12 cellular contexts compared by ENCODE assay signal in genomic region chr7:35753761-35754603, GRCh38. TPM values are rescaled to one million over a fixed set of nuclear protein-coding genes. Genes with fewer than 3 reads are reported as not detected.
A peak's percentile ranks its signal among the peaks of the same experiment; 100 is the strongest.
DNase-seq lines count a peak whose midpoint lies in the region; ATAC-seq, FAIRE-seq and TF ChIP-seq lines count a peak whose summit lies in the region.
"Had no signal": no experiment of that assay in that cellular context is flagged by ENCODE, and none has a peak within 500 bp of the region (broad histone marks: within the 10 kb centered on the region; RNA-seq: fewer than 3 reads in every experiment).

No MANE protein-coding gene starts in this region.

- TF ChIP-seq CTCF in K562 (IDR thresholded peaks at IDR 0.05 in 2 of 3, conservative IDR thresholded peaks at IDR 0.05 in 1 of 3; ENCODE audit: insufficient read depth in 2 of 3, low read depth in 1 of 3, low read length in 3 of 3), result no peak
- TF ChIP-seq CTCF in parathyroid adenoma (IDR thresholded peaks at IDR 0.05), result no peak

- H3K27me3 ChIP-seq in K562 (ENCODE audit: control insufficient read depth in 2 of 2, insufficient read depth in 2 of 2, low read length in 2 of 2), result no peaks in the 10 kb centered on the region
- H3K27me3 ChIP-seq in parathyroid adenoma (ENCODE audit: control insufficient read depth, insufficient read depth, low read length), result no peaks in the 10 kb centered on the region

- H3K4me3 ChIP-seq in K562, result no peak overlapping the region
- H3K4me3 ChIP-seq in parathyroid adenoma (ENCODE audit: low read depth, low read length), result no peak overlapping the region

- H3K79me2 ChIP-seq in K562 (ENCODE audit: control insufficient read depth, insufficient read depth, low read length) (no peaks in the 10 kb centered on the region), parathyroid adenoma (no peaks in the 10 kb centered on the region)

- H3K4me3 Mint-ChIP-seq in activated CD8-positive, alpha-beta T cell treated with anti-CD3 and anti-CD28 coated beads, Interleukin-2, amount 10 ng/mL, durations not matched to agents 7 days and 5 days, result no peak overlapping the region
- H3K4me3 Mint-ChIP-seq in activated T-cell treated with anti-CD3 and anti-CD28 coated beads, Interleukin-2, amount 50 U/mL, for 4 hours, result no peak overlapping the region

- H3K4me1 ChIP-seq in K562 (replicated peaks in 1 of 2; ENCODE audit: control insufficient read depth in 2 of 2, insufficient read depth in 2 of 2, low read length in 2 of 2), result peaks cover 0 to 11% of the 10 kb centered on the region in 2 experiments; a peak in 2 of 5 replicates
- peaks cover 17% of the 10 kb centered on the region for H3K4me1 ChIP-seq in parathyroid adenoma

- no peak overlapping the region for H3K27ac Mint-ChIP-seq in activated CD8-positive, alpha-beta T cell treated with anti-CD3 and anti-CD28 coated beads, Interleukin-2, amount 10 ng/mL, durations not matched to agents 7 days and 5 days

- POLR2A ChIA-PET in K562 (lab: Yijun Ruan, JAX), result interaction anchor here (0.6 to 1.2 kb wide), 2 partner anchors 10 to 47 kb away, joined by 3 read pairs; partner anchors contain the start of gene SEPTIN7
- POLR2A ChIA-PET in activated CD8-positive, alpha-beta T cell treated with anti-CD3 and anti-CD28 coated beads, Interleukin-2, amount 10 ng/mL, durations not matched to agents 7 days and 5 days (lab: Charles Lee), result no interaction called here

- WGBS in K562 (ENCODE audit: insufficient coverage, low coverage, missing lambda C conversion rate), result 6% methylated on average over 7 of the region's 7 CpGs

- H3K36me3 Mint-ChIP-seq in activated CD8-positive, alpha-beta T cell treated with anti-CD3 and anti-CD28 coated beads, Interleukin-2, amount 10 ng/mL, durations not matched to agents 7 days and 5 days (ENCODE audit: low read depth), result no peaks in the 10 kb centered on the region
- H3K36me3 Mint-ChIP-seq in activated T-cell treated with anti-CD3 and anti-CD28 coated beads, Interleukin-2, amount 50 U/mL, for 4 hours (ENCODE audit: insufficient read depth), result no peaks in the 10 kb centered on the region

- H3K4me2 ChIP-seq in K562 (ENCODE audit: insufficient read depth, low read length) (peak overlapping the region; percentile 10), parathyroid adenoma (ENCODE audit: low read length) (no peak overlapping the region)

- H3K36me3 ChIP-seq in K562 (ENCODE audit: control insufficient read depth, insufficient read depth, low read length), result no peaks in the 10 kb centered on the region
- H3K36me3 ChIP-seq in parathyroid adenoma (ENCODE audit: control insufficient read depth, insufficient read depth, low read length), result no peaks in the 10 kb centered on the region

- H3K4me1 Mint-ChIP-seq in activated CD8-positive, alpha-beta T cell treated with anti-CD3 and anti-CD28 coated beads, Interleukin-2, amount 10 ng/mL, durations not matched to agents 7 days and 5 days (ENCODE audit: low read depth), result peaks cover 5% of the 10 kb centered on the region
- H3K4me1 Mint-ChIP-seq in activated T-cell treated with anti-CD3 and anti-CD28 coated beads, Interleukin-2, amount 50 U/mL, for 4 hours (ENCODE audit: low read depth), result peaks cover 3% of the 10 kb centered on the region

- H3K9me3 Mint-ChIP-seq in activated CD8-positive, alpha-beta T cell treated with anti-CD3 and anti-CD28 coated beads, Interleukin-2, amount 10 ng/mL, durations not matched to agents 7 days and 5 days (ENCODE audit: insufficient read depth), result no peaks in the 10 kb centered on the region
- H3K9me3 Mint-ChIP-seq in activated T-cell treated with anti-CD3 and anti-CD28 coated beads, Interleukin-2, amount 50 U/mL, for 4 hours, result no peaks in the 10 kb centered on the region

- peak; percentile 29 for FAIRE-seq in K562 (lab: Jason Lieb, UNC)
- FAIRE-seq: HepG2, keratinocyte had no signal

- no peak for TF ChIP-seq RAD21 in K562 (CRISPR knock-in tag; conservative IDR thresholded peaks at IDR 0.05 in 1 of 2, IDR thresholded peaks at IDR 0.05 in 1 of 2)

- H4K20me1 ChIP-seq in K562 (replicated peaks; ENCODE audit: control insufficient read depth, insufficient read depth, low read length), result no peaks in the 10 kb centered on the region

- no peaks in the 10 kb centered on the region for H3K27me3 Mint-ChIP-seq in activated CD8-positive, alpha-beta T cell treated with anti-CD3 and anti-CD28 coated beads, Interleukin-2, amount 10 ng/mL, durations not matched to agents 7 days and 5 days (ENCODE audit: low read depth)
- H3K27me3 Mint-ChIP-seq in activated T-cell treated with anti-CD3 and anti-CD28 coated beads, Interleukin-2, amount 50 U/mL, for 4 hours (ENCODE audit: low read depth), result no peaks in the 10 kb centered on the region

- peak; percentile 73 for TF ChIP-seq EP300 in K562 (IDR thresholded peaks at IDR 0.05; ENCODE audit: low read length)

- intact Hi-C loops in K562 (cut with micrococcal nuclease), result no loop called here
- intact Hi-C loops in left cardiac atrium (cut with DNase I), result no loop called here

- H2AFZ ChIP-seq in K562 (ENCODE audit: low read depth, low read length) (no peak overlapping the region), parathyroid adenoma (peak overlapping the region; percentile 82)

- no peaks in the 10 kb centered on the region for H3K9me1 ChIP-seq in K562 (ENCODE audit: control insufficient read depth, insufficient read depth, low read length)

- DNase-seq in Ammon's horn (ENCODE audit: low spot score), result peak; percentile 85
- DNase-seq in K562 (ENCODE audit: extremely low read depth in 1 of 4, low spot score in 3 of 4), result peak in 2 of 4 experiments; percentile 19 to 58
- peak; percentile 55 for DNase-seq in left cardiac atrium
- DNase-seq in cerebellar nuclear complex (lab: John Stamatoyannopoulos, UW), result no peak
- no peak for DNase-seq in activated CD8-positive, alpha-beta T cell treated with anti-CD3 and anti-CD28 coated beads, Interleukin-2, amount 10 ng/mL, durations not matched to agents 7 days and 5 days
- no peak for DNase-seq in CD1c-positive myeloid dendritic cell (ENCODE audit: extremely low spot score)
- DNase-seq in activated T-cell treated with anti-CD3 and anti-CD28 coated beads, Interleukin-2, amount 50 U/mL, for 4 hours, result no peak
- DNase-seq: activated CD4-positive, CD25-positive, alpha-beta regulatory T cell; NCI-H2107 had no signal

- in situ Hi-C loops in K562 (cut with MboI), result no loop called here

- BruUV-seq in K562 (replicated peaks; lab: Mats Ljungman, UMichigan), result no TSS peak

- H3K27ac ChIP-seq in K562 (ENCODE audit: extremely low read depth, low read depth, low read length) (no peak overlapping the region), parathyroid adenoma (peak overlapping the region; percentile 33)

- H3K9me3 ChIP-seq in K562 (replicated peaks; ENCODE audit: control insufficient read depth, insufficient read depth, low read depth, low read length) (no peaks in the 10 kb centered on the region), parathyroid adenoma (ENCODE audit: control insufficient read depth, low read length) (no peaks in the 10 kb centered on the region)

- H3K9ac ChIP-seq in K562 (ENCODE audit: insufficient read depth in 1 of 2, low read depth in 2 of 2, low read length in 2 of 2), result no peak overlapping the region
- no peak overlapping the region for H3K9ac ChIP-seq in parathyroid adenoma

- CTCF ChIA-PET in K562 (lab: Yijun Ruan, JAX; ENCODE audit: low intra/inter-chr PET ratio), result interaction anchor here (0.7 kb wide), 1 partner anchor 48 kb away, joined by 3 read pairs; no protein-coding TSS in a partner anchor
- CTCF ChIA-PET in activated CD8-positive, alpha-beta T cell treated with anti-CD3 and anti-CD28 coated beads, Interleukin-2, amount 10 ng/mL, durations not matched to agents 7 days and 5 days (lab: Charles Lee), result no interaction called here

- peak; percentile 67 for ATAC-seq in K562
- ATAC-seq in left cardiac atrium, result peak; percentile 80 to 85
- ATAC-seq in activated CD8-positive, alpha-beta T cell treated with anti-CD3 and anti-CD28 coated beads, Interleukin-2, amount 10 ng/mL, durations not matched to agents 7 days and 5 days, result no peak
- ATAC-seq in activated T-cell treated with anti-CD3 and anti-CD28 coated beads, Interleukin-2, amount 50 U/mL, for 4 hours, result no peak
- ATAC-seq: HepG2 had no signal

- no peak for TF ChIP-seq POLR2A in K562 (conservative IDR thresholded peaks at IDR 0.05)

RNA-seq across cellular contexts. Expression of gene SEPTIN7, which starts 46.9 kb away (rescaled TPM):
- 21.4 and 78.7 TPM in 2 replicates for total RNA-seq in K562 (2011; cell fraction: chromatin; rRNA removed; ENCODE audit: low replicate concordance)
- 12.5 and 17.6 TPM in 2 replicates for total RNA-seq in K562 (2011; cell fraction: nucleolus; rRNA removed)
- total RNA-seq in K562 (2011; cell fraction: nucleoplasm; rRNA removed), result 33.8 and 59.1 TPM in 2 replicates
- total RNA-seq in K562 (2014; rRNA removed), result 94.9 and 106 TPM in 2 replicates
- 175 and 205 TPM in 2 replicates for total RNA-seq in K562 (2014; rRNA removed; fragmentation: Illumina TruSeq; extraction: Trizol)
- total RNA-seq in K562 (2015; rRNA removed; fragmentation: Illumina TruSeq; extraction: Trizol), result 148 and 162 TPM in 2 replicates
- total RNA-seq in K562 (2021), result 89.6 and 95.0 TPM in 2 replicates
- polyA plus RNA-seq in K562 (2011; rRNA removed), result 143 and 197 TPM in 2 replicates
- 26.9 and 53.8 TPM in 2 replicates for polyA plus RNA-seq in K562 (2011; cell fraction: cytosol; rRNA removed)
- 18.2 and 37.1 TPM in 2 replicates for polyA plus RNA-seq in K562 (2011; cell fraction: nucleus; rRNA removed)
- polyA plus RNA-seq in K562 (2012), result 123 and 134 TPM in 2 replicates
- polyA plus RNA-seq in K562 (2014; fragmentation: Illumina TruSeq; extraction: Trizol), result 131 and 163 TPM in 2 replicates
- polyA plus RNA-seq in K562 (2014; fragmentation: Nextera tagmentation; extraction: Ambion mirVana), result 100 to 1,000 TPM; 267 to 268 TPM
- 124 and 127 TPM in 2 replicates for polyA plus RNA-seq in K562 (2014; rRNA removed)
- polyA minus RNA-seq in K562 (2011; rRNA and poly(A)+ RNA removed), result 129 and 141 TPM in 2 replicates
- polyA minus RNA-seq in K562 (2011; cell fraction: cytosol; rRNA and poly(A)+ RNA removed), result 30.9 and 62.1 TPM in 2 replicates
- polyA minus RNA-seq in K562 (2011; cell fraction: nucleus; rRNA and poly(A)+ RNA removed), result 28.7 and 46.4 TPM in 2 replicates
- 100 to 1,000 TPM; 178 to 206 TPM for total RNA-seq in left cardiac atrium
- total RNA-seq in activated CD8-positive, alpha-beta T cell treated with anti-CD3 and anti-CD28 coated beads, Interleukin-2, amount 10 ng/mL, durations not matched to agents 7 days and 5 days, result 100 to 1,000 TPM; 269 to 272 TPM
- total RNA-seq in activated T-cell treated with anti-CD3 and anti-CD28 coated beads, Interleukin-2, amount 50 U/mL, for 4 hours, result 100 to 1,000 TPM; 174 to 192 (median 180) TPM

RNA-seq across cellular contexts. Expression of gene HERPUD2, which starts 59.0 kb away (rescaled TPM):
- 19.0 and 30.9 TPM in 2 replicates for total RNA-seq in K562 (2011; cell fraction: chromatin; rRNA removed; ENCODE audit: low replicate concordance)
- 29.9 and 33.7 TPM in 2 replicates for total RNA-seq in K562 (2011; cell fraction: nucleolus; rRNA removed)
- total RNA-seq in K562 (2011; cell fraction: nucleoplasm; rRNA removed), result 33.7 and 34.3 TPM in 2 replicates
- total RNA-seq in K562 (2014; rRNA removed), result 9.4 and 9.7 TPM in 2 replicates
- total RNA-seq in K562 (2014; rRNA removed; fragmentation: Illumina TruSeq; extraction: Trizol), result 12.3 and 13.2 TPM in 2 replicates
- 12.6 and 13.2 TPM in 2 replicates for total RNA-seq in K562 (2015; rRNA removed; fragmentation: Illumina TruSeq; extraction: Trizol)
- 14.4 and 15.3 TPM in 2 replicates for total RNA-seq in K562 (2021)
- polyA plus RNA-seq in K562 (2011; rRNA removed), result 28.5 and 33.0 TPM in 2 replicates
- 27.7 and 35.0 TPM in 2 replicates for polyA plus RNA-seq in K562 (2011; cell fraction: cytosol; rRNA removed)
- polyA plus RNA-seq in K562 (2011; cell fraction: nucleus; rRNA removed), result 20.7 and 22.2 TPM in 2 replicates
- polyA plus RNA-seq in K562 (2012), result 11.0 and 14.7 TPM in 2 replicates
- 17.2 and 21.8 TPM in 2 replicates for polyA plus RNA-seq in K562 (2014; fragmentation: Illumina TruSeq; extraction: Trizol)
- 1 to 10 TPM; 4.1 to 5.7 TPM for polyA plus RNA-seq in K562 (2014; fragmentation: Nextera tagmentation; extraction: Ambion mirVana)
- 10.8 and 15.7 TPM in 2 replicates for polyA plus RNA-seq in K562 (2014; rRNA removed)
- polyA minus RNA-seq in K562 (2011; rRNA and poly(A)+ RNA removed), result 36.7 and 42.0 TPM in 2 replicates
- polyA minus RNA-seq in K562 (2011; cell fraction: cytosol; rRNA and poly(A)+ RNA removed), result 12.8 and 22.0 TPM in 2 replicates
- polyA minus RNA-seq in K562 (2011; cell fraction: nucleus; rRNA and poly(A)+ RNA removed), result 28.0 and 31.2 TPM in 2 replicates
- total RNA-seq in left cardiac atrium, result 10 to 100 TPM; 15.6 to 17.3 TPM
- 10 to 100 TPM; 30.4 to 31.3 TPM for total RNA-seq in activated CD8-positive, alpha-beta T cell treated with anti-CD3 and anti-CD28 coated beads, Interleukin-2, amount 10 ng/mL, durations not matched to agents 7 days and 5 days
- 10 to 100 TPM; 14.9 to 18.5 (median 15.8) TPM for total RNA-seq in activated T-cell treated with anti-CD3 and anti-CD28 coated beads, Interleukin-2, amount 50 U/mL, for 4 hours

Comparison
In these comparisons a context has a peak if more than half of its experiments do, and no peak if none do; other contexts are left out.
1. DNase-seq: peak in Ammon's horn (single experiment) and left cardiac atrium (single experiment); none in cerebellar nuclear complex (0 of 2), activated CD8-positive, alpha-beta T cell treated with anti-CD3 and anti-CD28 coated beads, Interleukin-2, amount 10 ng/mL, durations not matched to agents 7 days and 5 days (single experiment), CD1c-positive myeloid dendritic cell (single experiment) and activated T-cell treated with anti-CD3 and anti-CD28 coated beads, Interleukin-2, amount 50 U/mL, for 4 hours (single experiment).
2. ATAC-seq: peak in K562 (single experiment) and left cardiac atrium (2 of 2); none in activated CD8-positive, alpha-beta T cell treated with anti-CD3 and anti-CD28 coated beads, Interleukin-2, amount 10 ng/mL, durations not matched to agents 7 days and 5 days (single experiment) and activated T-cell treated with anti-CD3 and anti-CD28 coated beads, Interleukin-2, amount 50 U/mL, for 4 hours (0 of 2).